Comparison of ENCODE assay signal across 8 cellular contexts in the genomic region with DNA sequence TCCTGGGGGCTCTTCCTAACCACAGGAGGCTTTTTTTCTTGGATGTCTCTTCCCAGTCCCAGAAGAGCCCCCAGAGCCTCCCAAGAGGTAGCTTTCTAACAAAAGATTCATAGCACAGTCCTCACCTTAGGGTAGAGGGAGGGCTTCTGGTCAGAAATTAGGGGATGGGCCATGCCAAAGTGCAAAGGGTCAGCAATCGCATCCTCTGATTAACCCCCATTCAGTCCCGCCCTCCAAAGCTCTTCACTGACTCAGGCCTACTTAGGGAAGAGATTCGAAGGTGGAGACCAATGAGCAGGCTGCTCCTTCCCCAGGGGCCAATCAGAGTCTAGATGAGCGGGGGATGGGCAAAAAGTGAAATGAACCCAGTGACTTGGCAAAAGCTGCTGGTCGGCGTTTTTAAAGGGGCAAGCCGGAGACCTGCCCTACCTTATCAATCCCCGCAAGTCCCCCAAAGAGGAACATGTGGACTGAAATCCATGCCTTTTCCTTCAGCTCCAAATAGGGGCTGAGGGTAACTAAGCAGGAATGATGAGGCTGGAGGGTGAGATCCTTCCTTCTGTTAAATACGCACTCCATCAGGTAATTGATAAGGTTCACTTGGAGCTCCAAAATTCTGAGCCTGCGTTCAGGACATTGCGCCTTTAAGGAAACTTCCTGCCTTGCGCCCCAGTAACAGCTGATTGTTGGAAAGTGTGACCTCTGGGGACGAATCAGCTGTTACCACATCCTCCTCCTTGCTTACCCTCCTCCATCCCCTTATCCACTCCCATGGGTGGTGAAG. TPM values are rescaled to one million over a fixed set of nuclear protein-coding genes. Genes with fewer than 3 reads are reported as not detected.
DNase-seq lines count a peak whose midpoint lies in the region; ATAC-seq and TF ChIP-seq lines count a peak whose summit lies in the region.

No MANE protein-coding gene starts in this region.

- no peaks in the 10 kb centered on the region for H3K27me3 ChIP-seq in PC-9 (ENCODE audit: insufficient read depth, low read depth)
- no peaks in the 10 kb centered on the region for H3K27me3 ChIP-seq in mucosa of stomach (ENCODE audit: control insufficient read depth, insufficient read depth, low read length)

- ATAC-seq in GM21529 (IDR thresholded peaks at IDR 0.05; ENCODE audit: unreplicated experiment) (peak; percentile 42), esophagus mucosa (peak; percentile 64)

- peak; percentile 96 for DNase-seq in DMS 273 treated with DMSO at 0.1 percent for 48 hours (lab: John Stamatoyannopoulos, UW)
- DNase-seq in Jurkat, Clone E6-1 (ENCODE audit: low read depth, low spot score) = peak; percentile 97
- DNase-seq in PC-9 = peak; percentile 96 to 99
- peak; percentile 82 for DNase-seq in activated T-cell treated with anti-CD3 and anti-CD28 coated beads, Interleukin-2, amount 50 U/mL, for 24 hours
- peak; percentile 89 for DNase-seq in stimulated activated CD8-positive, alpha-beta memory T cell treated with anti-CD3 and anti-CD28 coated beads, Interleukin-4, amount 100 ng/mL, for 48 hours

- H3K79me2 ChIP-seq in PC-9 (ENCODE audit: low read depth) = peaks cover 20% of the 10 kb centered on the region

- no peaks in the 10 kb centered on the region for H3K9me2 ChIP-seq in PC-9 (ENCODE audit: insufficient read depth)

- H3K4me3 ChIP-seq in Jurkat, Clone E6-1 (ENCODE audit: low read length) = peak overlapping the region; percentile 88
- H3K4me3 ChIP-seq in PC-9 = peak overlapping the region; percentile 74
- H3K4me3 ChIP-seq in mucosa of stomach (ENCODE audit: low read length) = peak overlapping the region; percentile 87

- peak overlapping the region; percentile 100 for H3K27ac Mint-ChIP-seq in activated T-cell treated with anti-CD3 and anti-CD28 coated beads, Interleukin-2, amount 50 U/mL, for 24 hours

- H3K4me1 ChIP-seq in PC-9 (replicated peaks; ENCODE audit: insufficient read depth) (peaks cover 25% of the 10 kb centered on the region), mucosa of stomach (ENCODE audit: control insufficient read depth, insufficient read depth, low read length) (peaks cover 47% of the 10 kb centered on the region)

- H3K27ac ChIP-seq in PC-9 = peak overlapping the region; percentile 99

- no TSS peak for BruUV-seq in PC-9 (replicated peaks; lab: Mats Ljungman, UMichigan)

- TF ChIP-seq CTCF in PC-9 (conservative IDR thresholded peaks at IDR 0.05) = no peak

- H3K4me2 ChIP-seq in PC-9 = peak overlapping the region; percentile 76

- H3K36me3 Mint-ChIP-seq in activated T-cell treated with anti-CD3 and anti-CD28 coated beads, Interleukin-2, amount 50 U/mL, for 24 hours (ENCODE audit: low read depth) = peaks cover 9% of the 10 kb centered on the region

- no peaks in the 10 kb centered on the region for H3K9me3 Mint-ChIP-seq in activated T-cell treated with anti-CD3 and anti-CD28 coated beads, Interleukin-2, amount 50 U/mL, for 24 hours

- peaks cover 4% of the 10 kb centered on the region; the same call in 1 of the 2 replicates for H4K20me1 ChIP-seq in PC-9 (ENCODE audit: insufficient read depth)

- peak overlapping the region; percentile 92 for H3K4me3 Mint-ChIP-seq in activated T-cell treated with anti-CD3 and anti-CD28 coated beads, Interleukin-2, amount 50 U/mL, for 24 hours

- H3K4me1 Mint-ChIP-seq in activated T-cell treated with anti-CD3 and anti-CD28 coated beads, Interleukin-2, amount 50 U/mL, for 24 hours (ENCODE audit: low read depth) = peaks cover 28% of the 10 kb centered on the region

- peaks cover 5% of the 10 kb centered on the region for H3K27me3 Mint-ChIP-seq in activated T-cell treated with anti-CD3 and anti-CD28 coated beads, Interleukin-2, amount 50 U/mL, for 24 hours

- H2AFZ ChIP-seq in PC-9 = peak overlapping the region; percentile 66

- peaks cover 38% of the 10 kb centered on the region; the same call in 1 of the 2 replicates for H3F3A ChIP-seq in PC-9 (ENCODE audit: insufficient read depth, low read depth)

- H3K9me3 ChIP-seq in PC-9 (ENCODE audit: insufficient read depth, low read depth) = no peaks in the 10 kb centered on the region
- no peaks in the 10 kb centered on the region for H3K9me3 ChIP-seq in mucosa of stomach (ENCODE audit: control insufficient read depth, low read length)

- H3K36me3 ChIP-seq in PC-9 (ENCODE audit: low read depth) (0 out of 2 replicates have a peak, but pooled peaks cover 11% of the 10 kb centered on the region), mucosa of stomach (ENCODE audit: control insufficient read depth, insufficient read depth, low read length) (peaks cover 13% of the 10 kb centered on the region)

- peak overlapping the region; percentile 93 for H3K9ac ChIP-seq in mucosa of stomach (ENCODE audit: low read length)

- CTCF ChIA-PET in PC-9 (lab: Charles Lee) = interaction anchor here (0.6 to 2.0 kb wide), 9 partner anchors 35 to 1296 kb away, joined by 3 to 11 read pairs (median 4); a partner anchor contains a TSS

- POLR2A ChIA-PET in PC-9 (lab: Charles Lee; ENCODE audit: unreplicated experiment) = interaction anchor here (0.6 to 2.0 kb wide), 18 partner anchors 8 to 1012 kb away, joined by 3 to 18 read pairs (median 4); a partner anchor contains a TSS

- intact Hi-C loops in PC-9 (cut with micrococcal nuclease; ENCODE audit: unreplicated experiment) = loop anchor here (1.0 to 10.0 kb wide), 10 partner anchors 33 to 684 kb away; a partner anchor contains a TSS

RNA-seq across cellular contexts. Expression of a gene that starts 6.9 kb away (rescaled TPM):
- polyA plus RNA-seq in Jurkat, Clone E6-1 (2012; ENCODE audit: insufficient read depth, insufficient read length) = not detected
- total RNA-seq in PC-9 (2021) (6.1 and 6.7 TPM in 2 replicates), esophagus mucosa (10.9 TPM)

RNA-seq across cellular contexts. Expression of a gene that starts 7.4 kb away (rescaled TPM):
- polyA plus RNA-seq in Jurkat, Clone E6-1 (2012; ENCODE audit: insufficient read depth, insufficient read length) = 9.3 TPM
- 20.2 and 20.5 TPM in 2 replicates for total RNA-seq in PC-9 (2021)
- total RNA-seq in esophagus mucosa = 10.2 TPM

RNA-seq across cellular contexts. Expression of a gene that starts 25.6 kb away (rescaled TPM):
- polyA plus RNA-seq in Jurkat, Clone E6-1 (2012; ENCODE audit: insufficient read depth, insufficient read length) = not detected
- 9.5 and 10.5 TPM in 2 replicates for total RNA-seq in PC-9 (2021)
- total RNA-seq in esophagus mucosa = 2.7 TPM

RNA-seq across cellular contexts. Expression of a gene that starts 32.4 kb away (rescaled TPM):
- 317 TPM for polyA plus RNA-seq in Jurkat, Clone E6-1 (2012; ENCODE audit: insufficient read depth, insufficient read length)
- total RNA-seq in PC-9 (2021) (437 and 496 TPM in 2 replicates), esophagus mucosa (171 TPM)

RNA-seq across cellular contexts. Expression of a gene that starts 44.8 kb away (rescaled TPM):
- polyA plus RNA-seq in Jurkat, Clone E6-1 (2012; ENCODE audit: insufficient read depth, insufficient read length) = 13.4 TPM
- 0.57 and 0.75 TPM in 2 replicates for total RNA-seq in PC-9 (2021)
- 28.4 TPM for total RNA-seq in esophagus mucosa

Comparison
In these comparisons a context has a peak if more than half of its experiments do, and no peak if none do; other contexts are left out.
1. Peak in every context shown above with its lines: DNase-seq, ATAC-seq, H3K4me3 ChIP-seq and H3K27ac ChIP-seq.